Comparison of ENCODE assay signal across 21 cellular contexts in the genomic region with DNA sequence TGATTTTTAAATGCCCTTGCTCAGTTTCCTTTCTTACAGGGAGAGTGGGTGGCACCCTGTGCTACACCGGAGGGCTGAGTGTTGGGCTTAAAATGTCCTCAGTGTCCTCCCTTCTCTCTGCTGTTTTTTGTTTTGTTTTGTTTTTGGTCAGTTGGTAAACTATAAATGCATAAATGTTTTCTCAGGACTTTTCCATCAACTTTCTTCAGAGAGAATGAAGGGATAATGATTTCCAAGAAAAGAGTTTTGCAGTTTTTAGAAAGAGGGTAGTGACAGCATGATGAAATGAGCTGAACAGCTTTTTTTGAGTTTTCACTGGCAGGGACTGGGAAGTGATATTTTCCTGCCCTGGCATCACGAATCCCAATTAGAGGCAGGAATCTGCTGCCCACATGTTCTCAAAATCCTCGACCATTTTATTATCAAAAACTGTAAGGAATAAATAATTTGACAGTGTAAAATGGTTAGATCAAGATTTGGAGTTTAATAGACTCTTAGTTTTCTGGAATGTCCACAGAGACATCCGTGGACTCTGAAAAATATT.
"Had no signal": no experiment of that assay in that cellular context is flagged by ENCODE, and none has a peak within 500 bp of the region (broad histone marks: within the 10 kb centered on the region; RNA-seq: fewer than 3 reads in every experiment).

No MANE protein-coding gene starts in this region.

- H3K27ac Mint-ChIP-seq: activated CD8-positive, alpha-beta memory T cell treated with anti-CD3 and anti-CD28 coated beads, Interleukin-2, amount 10 ng/mL, durations not matched to agents 7 days and 5 days; activated naive CD4-positive, alpha-beta T cell treated with anti-CD3 and anti-CD28 coated beads, Interleukin-2, amount 50 U/mL, for 24 hours; activated T-cell treated with anti-CD3 and anti-CD28 coated beads, Interleukin-2, amount 50 U/mL, for 24 hours; memory B cell had no signal

- H3K4me3 ChIP-seq: colonic mucosa, esophagus squamous epithelium, skin epidermis, suprapubic skin, upper lobe of right lung had no signal

- H3K4me1 ChIP-seq: colonic mucosa had no signal

- ATAC-seq: activated CD8-positive, alpha-beta memory T cell treated with anti-CD3 and anti-CD28 coated beads, Interleukin-2, amount 10 ng/mL, durations not matched to agents 7 days and 5 days; foreskin keratinocyte; left ventricle myocardium superior; upper lobe of right lung had no signal

- H3K36me3 Mint-ChIP-seq: activated CD8-positive, alpha-beta memory T cell treated with anti-CD3 and anti-CD28 coated beads, Interleukin-2, amount 10 ng/mL, durations not matched to agents 7 days and 5 days; activated naive CD4-positive, alpha-beta T cell treated with anti-CD3 and anti-CD28 coated beads, Interleukin-2, amount 50 U/mL, for 24 hours had no signal

- H3K4me3 Mint-ChIP-seq: activated CD8-positive, alpha-beta memory T cell treated with anti-CD3 and anti-CD28 coated beads, Interleukin-2, amount 10 ng/mL, durations not matched to agents 7 days and 5 days; activated naive CD4-positive, alpha-beta T cell treated with anti-CD3 and anti-CD28 coated beads, Interleukin-2, amount 50 U/mL, for 24 hours; activated T-cell treated with anti-CD3 and anti-CD28 coated beads, Interleukin-2, amount 50 U/mL, for 24 hours; memory B cell had no signal

- H3K9me3 ChIP-seq: colonic mucosa, esophagus squamous epithelium, suprapubic skin, upper lobe of right lung had no signal

- H3K9me3 Mint-ChIP-seq: activated naive CD4-positive, alpha-beta T cell treated with anti-CD3 and anti-CD28 coated beads, Interleukin-2, amount 50 U/mL, for 24 hours; activated T-cell treated with anti-CD3 and anti-CD28 coated beads, Interleukin-2, amount 50 U/mL, for 24 hours; memory B cell had no signal

- H3K36me3 ChIP-seq: colonic mucosa, suprapubic skin, upper lobe of right lung had no signal

- H3K27ac ChIP-seq: colonic mucosa, foreskin keratinocyte, suprapubic skin, upper lobe of right lung, VCaP had no signal

- DNase-seq: activated CD4-positive, alpha-beta T cell treated with anti-CD3 and anti-CD28 coated beads for 1 hour; activated CD4-positive, alpha-beta T cell treated with anti-CD3 and anti-CD28 coated beads, Interleukin-2, amount 50 U/mL, for 4 hours; activated CD8-positive, alpha-beta memory T cell treated with anti-CD3 and anti-CD28 coated beads, Interleukin-2, amount 10 ng/mL, durations not matched to agents 7 days and 5 days; activated T-cell treated with anti-CD3 and anti-CD28 coated beads, Interleukin-2, amount 50 U/mL, for 24 hours; caudate nucleus; colonic mucosa; esophagus squamous epithelium; foreskin keratinocyte; glutamatergic neuron; hypothalamus; left ventricle myocardium superior; retina; stimulated activated CD4-positive, alpha-beta T cell treated with anti-CD3 and anti-CD28 coated beads, Interleukin-4, amount 100 ng/mL, for 4 hours; stimulated activated CD8-positive, alpha-beta memory T cell treated with anti-CD3 and anti-CD28 coated beads, Interleukin-4, amount 100 ng/mL, for 48 hours; stimulated activated naive CD4-positive, alpha-beta T cell treated with Interleukin-2 at 50 U/mL for 16 hours; upper lobe of right lung had no signal

- H3K27me3 ChIP-seq: colonic mucosa, esophagus squamous epithelium, foreskin keratinocyte, suprapubic skin, upper lobe of right lung had no signal

- H3K27me3 Mint-ChIP-seq: memory B cell had no signal
